Comparison of ENCODE assay signal across 26 cellular contexts in genomic region chr22:33493476-33494205, GRCh38.
A peak's percentile ranks its signal among the peaks of the same experiment; 100 is the strongest.
DNase-seq lines count a peak whose midpoint lies in the region; ATAC-seq, FAIRE-seq and TF ChIP-seq lines count a peak whose summit lies in the region.
"Had no signal": no experiment of that assay in that cellular context is flagged by ENCODE, and none has a peak within 500 bp of the region (broad histone marks: within the 10 kb centered on the region; RNA-seq: fewer than 3 reads in every experiment).

No MANE protein-coding gene starts in this region.

- no peaks in the 10 kb centered on the region for H4K20me1 ChIP-seq in HepG2 (ENCODE audit: insufficient read depth, low read length)
- H4K20me1 ChIP-seq in BLaER1 treated with 17β-estradiol and CSF1 and Interleukin-3, amounts not matched to agents 10 nM and 100 nM = peaks cover 0 to 8% (median 0%) of the 10 kb centered on the region in 11 experiments; a peak in 3 of 22 replicates

- peaks cover 42% of the 10 kb centered on the region for H3K4me1 ChIP-seq in HepG2 (ENCODE audit: insufficient read depth, low read length)
- H3K4me1 ChIP-seq in right lobe of liver = peaks cover 0 to 3% (median 0%) of the 10 kb centered on the region in 4 donors
- H3K4me1 ChIP-seq in BLaER1 treated with 17β-estradiol and CSF1 and Interleukin-3, amounts not matched to agents 10 nM and 100 nM = peaks cover 11 to 25% (median 18%) of the 10 kb centered on the region in 10 experiments
- peaks cover 5% of the 10 kb centered on the region for H3K4me1 ChIP-seq in upper lobe of right lung

- FAIRE-seq in HepG2 (lab: Jason Lieb, UNC) = no peak
- FAIRE-seq: A204.1, GM12878, GM18507 had no signal

- BruUV-seq in HepG2 (replicated peaks; lab: Mats Ljungman, UMichigan) = no TSS peak

- TF ChIP-seq CTCF in HepG2 (CRISPR knock-in tag; IDR thresholded peaks at IDR 0.05) = no peak
- TF ChIP-seq CTCF in right lobe of liver (IDR thresholded peaks at IDR 0.05) = no peak
- TF ChIP-seq CTCF in upper lobe of right lung (IDR thresholded peaks at IDR 0.05) = no peak
- no peak for TF ChIP-seq CTCF in HFFc6 (IDR thresholded peaks at IDR 0.05)

- no peaks in the 10 kb centered on the region for H3K79me2 ChIP-seq in HepG2 (ENCODE audit: insufficient read depth, low read length)

- H3K27ac ChIP-seq in HepG2 (ENCODE audit: extremely low read length, insufficient read depth, low read length) = no peak overlapping the region
- no peak overlapping the region for H3K27ac ChIP-seq in right lobe of liver
- no peak overlapping the region for H3K27ac ChIP-seq in BLaER1 treated with 17β-estradiol and CSF1 and Interleukin-3, amounts not matched to agents 10 nM and 100 nM
- H3K27ac ChIP-seq in upper lobe of right lung = no peak overlapping the region

- H3K9me3 Mint-ChIP-seq in activated CD4-positive, alpha-beta T cell treated with anti-CD3 and anti-CD28 coated beads for 36 hours (ENCODE audit: low read depth) = peaks cover 2% of the 10 kb centered on the region
- peaks cover 73% of the 10 kb centered on the region for H3K9me3 Mint-ChIP-seq in HFFc6

- no peak overlapping the region for H3K27ac Mint-ChIP-seq in activated CD4-positive, alpha-beta T cell treated with anti-CD3 and anti-CD28 coated beads for 36 hours
- no peak overlapping the region for H3K27ac Mint-ChIP-seq in HFFc6
- H3K27ac Mint-ChIP-seq: B cell; CD14-positive monocyte; CD4-positive, alpha-beta memory T cell; CD4-positive, CD25-positive, alpha-beta regulatory T cell had no signal

- TF ChIP-seq POLR2A in HepG2 (IDR thresholded peaks at IDR 0.05; ENCODE audit: insufficient read depth in 1 of 2, low read depth in 2 of 2, low read length in 2 of 2) = no peak
- no peak for TF ChIP-seq POLR2A in right lobe of liver (IDR thresholded peaks at IDR 0.05)

- POLR2A ChIA-PET in HepG2 (lab: Yijun Ruan, JAX) = interaction anchor here (1.3 to 1.5 kb wide), 2 partner anchors 158 to 164 kb away, joined by 3 to 4 read pairs; no protein-coding TSS in a partner anchor
- POLR2A ChIA-PET in activated CD4-positive, alpha-beta T cell treated with anti-CD3 and anti-CD28 coated beads for 36 hours (lab: Charles Lee) = no interaction called here

- CTCF ChIA-PET in HepG2 (lab: Yijun Ruan, JAX; ENCODE audit: low intra/inter-chr PET ratio, low total read pairs) = no interaction called here
- CTCF ChIA-PET in activated CD4-positive, alpha-beta T cell treated with anti-CD3 and anti-CD28 coated beads for 36 hours (lab: Charles Lee) = no interaction called here

- no peak for TF ChIP-seq EP300 in HepG2 (IDR thresholded peaks at IDR 0.05; ENCODE audit: low read depth in 2 of 2, low read length in 2 of 2)
- no peak for TF ChIP-seq EP300 in HepG2 (CRISPR knock-in tag; IDR thresholded peaks at IDR 0.05; ENCODE audit: borderline replicate concordance)

- H3K36me3 Mint-ChIP-seq in activated CD4-positive, alpha-beta T cell treated with anti-CD3 and anti-CD28 coated beads for 36 hours (ENCODE audit: low read depth) = no peaks in the 10 kb centered on the region
- peaks cover 5% of the 10 kb centered on the region; the same call in 1 of the 2 replicates for H3K36me3 Mint-ChIP-seq in HFFc6 (ENCODE audit: low read depth)
- H3K36me3 Mint-ChIP-seq: CD14-positive monocyte; CD4-positive, alpha-beta memory T cell; CD4-positive, CD25-positive, alpha-beta regulatory T cell; CD8-positive, alpha-beta memory T cell had no signal

- in situ Hi-C loops in HepG2 (cut with HindIII; ENCODE audit: extremely low pct_ligation_motif_present, low pct_unique_long_range_greater_than_20kb) = no loop called here

- H3K4me3 ChIP-seq in HepG2 (replicated peaks in 1 of 3; ENCODE audit: insufficient read depth in 1 of 3, low read depth in 2 of 3, low read length in 3 of 3) (no peak overlapping the region), right lobe of liver (no peak overlapping the region), upper lobe of right lung (no peak overlapping the region)
- no peak overlapping the region for H3K4me3 ChIP-seq in BLaER1 treated with 17β-estradiol and CSF1 and Interleukin-3, amounts not matched to agents 10 nM and 100 nM
- H3K4me3 ChIP-seq: GM12878 had no signal

- H3K27me3 Mint-ChIP-seq in activated CD4-positive, alpha-beta T cell treated with anti-CD3 and anti-CD28 coated beads for 36 hours = no peaks in the 10 kb centered on the region
- H3K27me3 Mint-ChIP-seq in HFFc6 (ENCODE audit: insufficient read depth) = no peaks in the 10 kb centered on the region
- H3K27me3 Mint-ChIP-seq: B cell; CD4-positive, alpha-beta memory T cell; CD8-positive, alpha-beta memory T cell had no signal

- 86% methylated on average over 4 of the region's 4 CpGs for WGBS in HepG2 (ENCODE audit: low lambda C conversion rate)
- 83% methylated on average over 4 of the region's 4 CpGs for WGBS in right lobe of liver (ENCODE audit: insufficient coverage, low coverage, low lambda C conversion rate, missing lambda C conversion rate)

- DNase-seq in HepG2 (ENCODE audit: low spot score) (no peak), right lobe of liver (no peak), upper lobe of right lung (no peak), HFFc6 (no peak)
- no peak for DNase-seq in activated CD4-positive, alpha-beta T cell treated with anti-CD3 and anti-CD28 coated beads for 36 hours
- DNase-seq: 8988T; ACHN; AML-193; C1 segment of cervical spinal cord; CD4-positive, alpha-beta memory T cell; CD4-positive, CD25-positive, alpha-beta regulatory T cell; CD8-positive, alpha-beta memory T cell; COR-L47; DMS 273 treated with DMSO at 0.1 percent for 48 hours; DMS153; DMS53; DMS79; DND-41; EL; GDM1 had no signal

- no peak overlapping the region for H3K4me2 ChIP-seq in HepG2 (ENCODE audit: low read depth, low read length)
- H3K4me2 ChIP-seq in BLaER1 treated with 17β-estradiol and CSF1 and Interleukin-3, amounts not matched to agents 10 nM and 100 nM = peak overlapping the region in 8 of 11 experiments; percentile 47 to 71 (median 66); a peak in 8 of 22 replicates

- H3K4me1 Mint-ChIP-seq in activated CD4-positive, alpha-beta T cell treated with anti-CD3 and anti-CD28 coated beads for 36 hours = peaks cover 6% of the 10 kb centered on the region
- H3K4me1 Mint-ChIP-seq in HFFc6 (ENCODE audit: low read depth) = no peaks in the 10 kb centered on the region
- H3K4me1 Mint-ChIP-seq: CD14-positive monocyte had no signal

- ATAC-seq in HepG2 (no peak), right lobe of liver (no peak), upper lobe of right lung (peak; percentile 26)
- no peak for ATAC-seq in activated CD4-positive, alpha-beta T cell treated with anti-CD3 and anti-CD28 coated beads for 36 hours
- ATAC-seq: GM12878 had no signal

- H3K27me3 ChIP-seq in HepG2 (ENCODE audit: control insufficient read depth in 1 of 2, insufficient read depth in 2 of 2, low read length in 2 of 2) (no peaks in the 10 kb centered on the region), right lobe of liver (no peaks in the 10 kb centered on the region), upper lobe of right lung (no peaks in the 10 kb centered on the region)
- H3K27me3 ChIP-seq in BLaER1 treated with 17β-estradiol and CSF1 and Interleukin-3, amounts not matched to agents 10 nM and 100 nM = no peaks in the 10 kb centered on the region

- intact Hi-C loops in HepG2 (cut with micrococcal nuclease; ENCODE audit: unreplicated experiment) (no loop called here), right lobe of liver (cut with DNase I) (no loop called here), upper lobe of right lung (cut with DNase I) (no loop called here)
- intact Hi-C loops in activated CD4-positive, alpha-beta T cell treated with anti-CD3 and anti-CD28 coated beads for 36 hours (cut with DNase I, micrococcal nuclease) = no loop called here

- H3K9me3 ChIP-seq in HepG2 (ENCODE audit: low read length) (no peaks in the 10 kb centered on the region), right lobe of liver (no peaks in the 10 kb centered on the region), upper lobe of right lung (no peaks in the 10 kb centered on the region)
- peaks cover 5 to 18% (median 11%) of the 10 kb centered on the region in 11 experiments; a peak in 21 of 22 replicates for H3K9me3 ChIP-seq in BLaER1 treated with 17β-estradiol and CSF1 and Interleukin-3, amounts not matched to agents 10 nM and 100 nM (replicated peaks in 1 of 11)

- H3K4me3 Mint-ChIP-seq in activated CD4-positive, alpha-beta T cell treated with anti-CD3 and anti-CD28 coated beads for 36 hours = no peak overlapping the region
- H3K4me3 Mint-ChIP-seq in HFFc6 = no peak overlapping the region
- H3K4me3 Mint-ChIP-seq: CD14-positive monocyte; CD4-positive, CD25-positive, alpha-beta regulatory T cell had no signal

- H2AFZ ChIP-seq in HepG2 (ENCODE audit: low read length) = no peak overlapping the region

- no peak for TF ChIP-seq RAD21 in HepG2 (CRISPR knock-in tag; IDR thresholded peaks at IDR 0.05)

- H3K36me3 ChIP-seq in HepG2 (replicated peaks in 1 of 2; ENCODE audit: control insufficient read depth in 1 of 2, insufficient read depth in 2 of 2, low read length in 2 of 2) (no peaks in the 10 kb centered on the region), right lobe of liver (no peaks in the 10 kb centered on the region), upper lobe of right lung (no peaks in the 10 kb centered on the region)
- peaks cover 0 to 16% (median 6%) of the 10 kb centered on the region in 11 experiments; a peak in 10 of 22 replicates for H3K36me3 ChIP-seq in BLaER1 treated with 17β-estradiol and CSF1 and Interleukin-3, amounts not matched to agents 10 nM and 100 nM

- no peak overlapping the region for H3K9ac ChIP-seq in HepG2 (ENCODE audit: insufficient read depth, low read depth, low read length)
- no peak overlapping the region for H3K9ac ChIP-seq in BLaER1 treated with 17β-estradiol and CSF1 and Interleukin-3, amounts not matched to agents 10 nM and 100 nM

TF ChIP-seq in HepG2, 621 proteins besides CTCF, POLR2A, EP300 and RAD21 (continues in another document):
- 0 out of 2 replicates have a peak, but pooled peaks have one; percentile 12 for TF ChIP-seq TBX2 (CRISPR knock-in tag; IDR thresholded peaks at IDR 0.05; ENCODE audit: borderline replicate concordance)
- TF ChIP-seq ZMYM3 (CRISPR knock-in tag; IDR thresholded peaks at IDR 0.05) = 0 out of 2 replicates have a peak, but pooled peaks have one; percentile 53
- TF ChIP-seq ZNF629 (CRISPR knock-in tag; conservative IDR thresholded peaks at IDR 0.05) = peak; percentile 74
- peak; percentile 46 for TF ChIP-seq CEBPG (CRISPR knock-in tag; IDR thresholded peaks at IDR 0.05)
- TF ChIP-seq, protein P1, sequence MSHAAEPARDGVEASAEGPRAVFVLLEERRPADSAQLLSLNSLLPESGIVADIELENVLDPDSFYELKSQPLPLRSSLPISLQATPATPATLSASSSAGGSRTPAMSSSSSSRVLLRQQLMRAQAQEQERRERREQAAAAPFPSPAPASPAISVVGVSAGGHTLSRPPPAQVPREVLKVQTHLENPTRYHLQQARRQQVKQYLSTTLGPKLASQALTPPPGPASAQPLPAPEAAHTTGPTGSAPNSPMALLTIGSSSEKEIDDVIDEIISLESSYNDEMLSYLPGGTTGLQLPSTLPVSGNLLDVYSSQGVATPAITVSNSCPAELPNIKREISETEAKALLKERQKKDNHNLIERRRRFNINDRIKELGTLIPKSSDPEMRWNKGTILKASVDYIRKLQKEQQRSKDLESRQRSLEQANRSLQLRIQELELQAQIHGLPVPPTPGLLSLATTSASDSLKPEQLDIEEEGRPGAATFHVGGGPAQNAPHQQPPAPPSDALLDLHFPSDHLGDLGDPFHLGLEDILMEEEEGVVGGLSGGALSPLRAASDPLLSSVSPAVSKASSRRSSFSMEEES (CRISPR knock-in tag; IDR thresholded peaks at IDR 0.05) = 0 out of 2 replicates have a peak, but pooled peaks have one; percentile 32
